ENCODE assay signal across 22 cellular contexts in the genomic region with DNA sequence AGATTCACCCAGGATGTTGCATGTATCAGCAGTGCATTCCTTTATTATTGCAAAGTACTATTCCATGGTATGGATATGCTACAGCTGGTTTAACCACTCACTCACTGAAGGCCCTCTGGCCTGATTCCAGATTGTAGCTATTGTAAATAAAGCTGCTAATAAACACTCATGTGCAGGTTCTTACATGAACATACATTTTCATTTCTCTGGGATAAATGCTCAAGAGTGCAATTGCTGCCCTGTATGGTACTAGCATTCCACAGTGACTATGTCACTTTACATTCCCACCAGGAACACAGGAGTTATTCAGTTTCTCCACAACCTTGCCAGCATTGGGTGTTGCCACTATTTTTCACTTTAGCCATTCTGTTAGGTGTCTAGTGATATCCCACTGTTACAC.
DNase-seq lines count a peak whose midpoint lies in the region; ATAC-seq and TF ChIP-seq lines count a peak whose summit lies in the region.
"Had no signal": no experiment of that assay in that cellular context is flagged by ENCODE, and none has a peak within 500 bp of the region (broad histone marks: within the 10 kb centered on the region; RNA-seq: fewer than 3 reads in every experiment).

No MANE protein-coding gene starts in this region.

- no TSS peak for BruUV-seq in MCF 10A (replicated peaks; lab: Mats Ljungman, UMichigan)

- in situ Hi-C loops in brain microvascular endothelial cell (cut with HindIII; ENCODE audit: low pct_ligation_motif_present, low sequenced_read_pairs), result no loop called here

- H3K9me3 ChIP-seq in breast epithelium, result no peaks in the 10 kb centered on the region
- H3K9me3 ChIP-seq: heart right ventricle, vagina had no signal

- DNase-seq in MCF 10A (ENCODE audit: unreplicated experiment) (peak; percentile 58), breast epithelium (ENCODE audit: low spot score in 2 of 2) (no peak), NCI-H226 (peak; percentile 8), dedifferentiated amniotic fluid mesenchymal stem cell (ENCODE audit: extremely low spot score) (peak; percentile 21), NCI-H2107 treated with DMSO at 0.1 percent for 48 hours (lab: John Stamatoyannopoulos, UW; ENCODE audit: unreplicated experiment) (no peak), brain microvascular endothelial cell (no peak), T-helper 2 cell (no peak)
- DNase-seq: activated CD4-positive, alpha-beta T cell treated with anti-CD3 and anti-CD28 coated beads for 4 hours; activated CD8-positive, alpha-beta memory T cell treated with anti-CD3 and anti-CD28 coated beads, Interleukin-2, amount 10 ng/mL, durations not matched to agents 7 days and 5 days; activated naive CD8-positive, alpha-beta T cell treated with anti-CD3 and anti-CD28 coated beads, Interleukin-2, amount 50 U/mL, for 24 hours; central memory CD4-positive, alpha-beta T cell; DMS 273 treated with DMSO at 0.1 percent for 48 hours; heart right ventricle; KG1; NCI-H446; stimulated activated CD4-positive, alpha-beta T cell treated with anti-CD3 and anti-CD28 coated beads, Interleukin-12 subunit alpha, Interleukin-12 subunit beta, amount 100 ng/mL, for 4 hours; stimulated activated CD8-positive, alpha-beta memory T cell treated with anti-CD3 and anti-CD28 coated beads, Interleukin-4, amount 100 ng/mL, for 48 hours had no signal

- no peak for TF ChIP-seq CTCF in MCF 10A (IDR thresholded peaks at IDR 0.05; ENCODE audit: unreplicated experiment)
- no peak for TF ChIP-seq CTCF in breast epithelium (IDR thresholded peaks at IDR 0.05)
- TF ChIP-seq CTCF in brain microvascular endothelial cell (IDR thresholded peaks at IDR 0.05; ENCODE audit: low read depth, low read length, missing control alignments), result no peak

- TF ChIP-seq POLR2A in breast epithelium (IDR thresholded peaks at IDR 0.05), result no peak

- CTCF ChIA-PET in MCF 10A (lab: Yijun Ruan, JAX), result interaction anchor here (0.8 kb wide), 1 partner anchor 174 kb away, joined by 5 read pairs; no protein-coding TSS in a partner anchor

- H3K4me3 ChIP-seq in breast epithelium (no peak overlapping the region), brain microvascular endothelial cell (ENCODE audit: low read depth, low read length) (no peak overlapping the region)
- H3K4me3 ChIP-seq: heart right ventricle, vagina had no signal

- intact Hi-C loops in MCF 10A (cut with micrococcal nuclease), result no loop called here
- intact Hi-C loops in breast epithelium (cut with DNase I; ENCODE audit: low total_unique reads), result no loop called here

- H3K36me3 Mint-ChIP-seq in MCF 10A (ENCODE audit: insufficient read depth, unreplicated experiment), result no peaks in the 10 kb centered on the region
- H3K36me3 Mint-ChIP-seq: activated CD8-positive, alpha-beta memory T cell treated with anti-CD3 and anti-CD28 coated beads, Interleukin-2, amount 10 ng/mL, durations not matched to agents 7 days and 5 days had no signal

- H3K4me3 Mint-ChIP-seq in MCF 10A (ENCODE audit: unreplicated experiment), result no peak overlapping the region
- H3K4me3 Mint-ChIP-seq: activated CD8-positive, alpha-beta memory T cell treated with anti-CD3 and anti-CD28 coated beads, Interleukin-2, amount 10 ng/mL, durations not matched to agents 7 days and 5 days; activated naive CD8-positive, alpha-beta T cell treated with anti-CD3 and anti-CD28 coated beads, Interleukin-2, amount 50 U/mL, for 24 hours; activated T-helper 17 cell treated with anti-CD3 and anti-CD28 coated beads, Interleukin-2, amount 50 U/mL, for 72 hours had no signal

- no peaks in the 10 kb centered on the region for H3K36me3 ChIP-seq in breast epithelium
- H3K36me3 ChIP-seq in brain microvascular endothelial cell (replicated peaks), result no peaks in the 10 kb centered on the region
- H3K36me3 ChIP-seq: heart right ventricle, vagina had no signal

- H3K27ac ChIP-seq in breast epithelium, result no peak overlapping the region
- no peak overlapping the region for H3K27ac ChIP-seq in brain microvascular endothelial cell
- H3K27ac ChIP-seq: C4-2B, heart right ventricle, vagina had no signal

- H3K27me3 ChIP-seq in breast epithelium, result no peaks in the 10 kb centered on the region
- no peaks in the 10 kb centered on the region for H3K27me3 ChIP-seq in brain microvascular endothelial cell (replicated peaks)
- H3K27me3 ChIP-seq: heart right ventricle, vagina had no signal

- peaks cover 26% of the 10 kb centered on the region for H3K4me1 Mint-ChIP-seq in MCF 10A (ENCODE audit: insufficient read depth, unreplicated experiment)
- H3K4me1 Mint-ChIP-seq: activated CD8-positive, alpha-beta memory T cell treated with anti-CD3 and anti-CD28 coated beads, Interleukin-2, amount 10 ng/mL, durations not matched to agents 7 days and 5 days; activated naive CD8-positive, alpha-beta T cell treated with anti-CD3 and anti-CD28 coated beads, Interleukin-2, amount 50 U/mL, for 24 hours; activated T-helper 17 cell treated with anti-CD3 and anti-CD28 coated beads, Interleukin-2, amount 50 U/mL, for 72 hours had no signal

- no peak for ATAC-seq in HG03108 (IDR thresholded peaks at IDR 0.05; ENCODE audit: unreplicated experiment)
- ATAC-seq: activated CD8-positive, alpha-beta memory T cell treated with anti-CD3 and anti-CD28 coated beads, Interleukin-2, amount 10 ng/mL, durations not matched to agents 7 days and 5 days; activated naive CD8-positive, alpha-beta T cell treated with anti-CD3 and anti-CD28 coated beads, Interleukin-2, amount 50 U/mL, for 24 hours; activated T-helper 17 cell treated with anti-CD3 and anti-CD28 coated beads, Interleukin-2, amount 50 U/mL, for 72 hours; heart right ventricle; Right ventricle myocardium inferior had no signal

- no peaks in the 10 kb centered on the region for H3K27me3 Mint-ChIP-seq in MCF 10A (ENCODE audit: insufficient read depth, unreplicated experiment)
- H3K27me3 Mint-ChIP-seq: activated CD8-positive, alpha-beta memory T cell treated with anti-CD3 and anti-CD28 coated beads, Interleukin-2, amount 10 ng/mL, durations not matched to agents 7 days and 5 days had no signal

- POLR2A ChIA-PET in MCF 10A (lab: Yijun Ruan, JAX), result no interaction called here

- no peaks in the 10 kb centered on the region for H3K9me3 Mint-ChIP-seq in MCF 10A (ENCODE audit: unreplicated experiment)
- H3K9me3 Mint-ChIP-seq: activated naive CD8-positive, alpha-beta T cell treated with anti-CD3 and anti-CD28 coated beads, Interleukin-2, amount 50 U/mL, for 24 hours; activated T-helper 17 cell treated with anti-CD3 and anti-CD28 coated beads, Interleukin-2, amount 50 U/mL, for 72 hours had no signal

- H3K4me1 ChIP-seq in breast epithelium, result no peaks in the 10 kb centered on the region
- H3K4me1 ChIP-seq: heart right ventricle, vagina had no signal

- H3K27ac Mint-ChIP-seq in MCF 10A (ENCODE audit: low read depth, unreplicated experiment), result no peak overlapping the region
- H3K27ac Mint-ChIP-seq: activated CD8-positive, alpha-beta memory T cell treated with anti-CD3 and anti-CD28 coated beads, Interleukin-2, amount 10 ng/mL, durations not matched to agents 7 days and 5 days; activated naive CD8-positive, alpha-beta T cell treated with anti-CD3 and anti-CD28 coated beads, Interleukin-2, amount 50 U/mL, for 24 hours; activated T-helper 17 cell treated with anti-CD3 and anti-CD28 coated beads, Interleukin-2, amount 50 U/mL, for 72 hours had no signal

Comparison
In these comparisons a context has a peak if more than half of its experiments do, and no peak if none do; other contexts are left out.
1. DNase-seq: peak in MCF 10A (single experiment), NCI-H226 (single experiment) and dedifferentiated amniotic fluid mesenchymal stem cell (single experiment); none in breast epithelium (0 of 2), NCI-H2107 treated with DMSO at 0.1 percent for 48 hours (single experiment), brain microvascular endothelial cell (single experiment) and T-helper 2 cell (0 of 5).